Comparison of ENCODE assay signal across 10 cellular contexts in the genomic region with DNA sequence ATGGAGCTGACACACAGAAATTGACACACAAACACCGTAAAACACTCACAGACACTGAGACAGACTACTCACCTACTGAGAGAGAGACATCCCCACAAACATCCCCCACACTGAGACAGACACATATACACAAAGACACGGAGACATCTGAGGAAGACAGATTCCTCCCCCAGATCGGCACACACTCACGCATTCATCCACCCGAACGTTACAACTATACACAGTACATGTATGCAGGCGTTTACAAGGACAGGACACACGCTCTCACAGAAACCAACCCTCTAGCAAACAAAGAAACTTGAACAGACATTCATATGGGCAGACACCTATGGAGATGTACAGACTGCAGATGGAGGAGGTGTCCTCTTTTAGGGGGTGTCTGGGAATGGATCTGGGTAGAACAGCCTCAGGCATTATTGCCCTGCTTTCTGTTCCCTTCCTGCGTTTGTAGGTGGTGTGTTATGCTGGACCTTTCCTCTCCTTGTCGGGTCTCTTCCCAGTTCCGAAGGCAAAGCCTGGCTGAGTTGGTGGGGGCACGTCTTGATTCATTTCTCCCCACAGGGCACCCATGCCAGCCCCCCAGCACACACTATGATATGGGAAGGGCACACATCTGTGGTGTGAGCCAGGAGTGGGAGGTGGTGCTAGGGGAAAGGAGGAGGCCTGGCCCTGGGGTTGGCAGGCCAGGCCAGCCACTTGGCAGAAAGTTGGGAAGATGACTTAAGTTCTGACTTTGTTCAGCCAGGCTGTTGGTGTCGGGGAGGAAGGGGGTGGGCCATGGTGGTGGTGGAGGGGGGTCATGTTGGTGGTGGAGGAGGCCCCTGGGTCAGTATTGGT. TPM values are rescaled to one million over a fixed set of nuclear protein-coding genes. Genes with fewer than 3 reads are reported as not detected.
DNase-seq lines count a peak whose midpoint lies in the region; ATAC-seq and TF ChIP-seq lines count a peak whose summit lies in the region.
"Had no signal": no experiment of that assay in that cellular context is flagged by ENCODE, and none has a peak within 500 bp of the region (broad histone marks: within the 10 kb centered on the region; RNA-seq: fewer than 3 reads in every experiment).

No MANE protein-coding gene starts in this region.

- H3K14ac ChIP-seq in H9 (ENCODE audit: insufficient read depth, low read length): no peak overlapping the region

- H4K91ac ChIP-seq in H9 (ENCODE audit: insufficient read length, low read depth, low read length): no peak overlapping the region

- H3K27me3 ChIP-seq in H9 (ENCODE audit: insufficient read depth, low read length): no peaks in the 10 kb centered on the region
- H3K27me3 ChIP-seq in adrenal gland: no peaks in the 10 kb centered on the region

- H2AK5ac ChIP-seq in H9 (ENCODE audit: insufficient read length, low read length): no peak overlapping the region

- no peak overlapping the region for H3K4ac ChIP-seq in H9 (ENCODE audit: low read depth, low read length)

- H3K9me3 Mint-ChIP-seq in H9 (peaks cover 0 to 2% of the 10 kb centered on the region in 2 experiments; a peak in 1 of 5 replicates), immature natural killer cell (no peaks in the 10 kb centered on the region)
- H3K9me3 Mint-ChIP-seq in activated naive CD8-positive, alpha-beta T cell treated with anti-CD3 and anti-CD28 coated beads for 36 hours: no peaks in the 10 kb centered on the region
- H3K9me3 Mint-ChIP-seq: activated CD4-positive, alpha-beta memory T cell treated with anti-CD3 and anti-CD28 coated beads for 36 hours had no signal

- peak overlapping the region; percentile 87 to 96 for H3K4me3 Mint-ChIP-seq in H9
- H3K4me3 Mint-ChIP-seq in immature natural killer cell: peak overlapping the region; percentile 0 to 46 (median 23)
- H3K4me3 Mint-ChIP-seq in activated naive CD8-positive, alpha-beta T cell treated with anti-CD3 and anti-CD28 coated beads for 36 hours: no peak overlapping the region
- H3K4me3 Mint-ChIP-seq: activated CD4-positive, alpha-beta memory T cell treated with anti-CD3 and anti-CD28 coated beads for 36 hours had no signal

- no peaks in the 10 kb centered on the region for H3K36me3 ChIP-seq in adrenal gland (replicated peaks in 1 of 2)

- no peak overlapping the region for H2BK20ac ChIP-seq in H9 (ENCODE audit: low read depth, low read length, poor library complexity, severe bottlenecking)

- WGBS in H9 (ENCODE audit: extremely low coverage, insufficient read length, low lambda C conversion rate): no CpG with 5 or more reads among the region's 13 CpGs
- WGBS in adrenal gland, 4 donors: 19 to 30% (median 19%) methylated on average over 10 to 13 of the region's 13 CpGs

- H3K27ac ChIP-seq in H9 (ENCODE audit: insufficient read length, low read depth, low read length) (no peak overlapping the region), adrenal gland (peak overlapping the region in 4 of 5 donors; percentile 38 to 91 (median 87)), skin epidermis (peak overlapping the region in 20 of 21 experiments; percentile 61 to 96 (median 90))

- ATAC-seq in GM19397 (IDR thresholded peaks at IDR 0.05; ENCODE audit: unreplicated experiment): no peak

- no peak overlapping the region for H2BK15ac ChIP-seq in H9 (ENCODE audit: low read depth, low read length)

- no peaks in the 10 kb centered on the region for H4K20me1 ChIP-seq in H9 (ENCODE audit: control insufficient read depth, insufficient read depth, insufficient read length)

- no peak overlapping the region for H4K5ac ChIP-seq in H9 (ENCODE audit: insufficient read length, low read depth, low read length)

- H3K18ac ChIP-seq in H9 (ENCODE audit: insufficient read length, low read depth, low read length): no peak overlapping the region

- intact Hi-C loops in adrenal gland (cut with DNase I): loop anchor here (5.0 kb wide), 2 partner anchors 42 to 92 kb away; no protein-coding TSS in a partner anchor

- H2BK120ac ChIP-seq in H9 (ENCODE audit: low read depth, low read length, poor library complexity, severe bottlenecking): no peak overlapping the region

- peaks cover 9% of the 10 kb centered on the region for H3K23me2 ChIP-seq in H9 (ENCODE audit: insufficient read length, low read depth, low read length, poor library complexity, severe bottlenecking)

- H3K9me3 ChIP-seq in H9 (ENCODE audit: control insufficient read depth, low read depth, low read length) (no peaks in the 10 kb centered on the region), adrenal gland (replicated peaks in 1 of 3) (no peaks in the 10 kb centered on the region)

- no peak overlapping the region for H3K23ac ChIP-seq in H9 (ENCODE audit: insufficient read length, low read depth, low read length)

- H3K36me3 Mint-ChIP-seq in H9 (ENCODE audit: insufficient read depth in 1 of 3, low read depth in 3 of 3) (0 out of 7 replicates have a peak, but pooled peaks cover 0 to 2% (median 0%) of the 10 kb centered on the region in 3 experiments), immature natural killer cell (no peaks in the 10 kb centered on the region)
- peaks cover 1% of the 10 kb centered on the region for H3K36me3 Mint-ChIP-seq in activated naive CD8-positive, alpha-beta T cell treated with anti-CD3 and anti-CD28 coated beads for 36 hours
- H3K36me3 Mint-ChIP-seq: activated CD4-positive, alpha-beta memory T cell treated with anti-CD3 and anti-CD28 coated beads for 36 hours had no signal

- no peak overlapping the region for H3K9ac ChIP-seq in H9 (ENCODE audit: extremely low read depth, insufficient read length, low read length)

- H3K4me1 Mint-ChIP-seq in H9 (peaks cover 26 to 52% of the 10 kb centered on the region in 2 experiments), immature natural killer cell (peaks cover 7 to 11% of the 10 kb centered on the region in 2 donors)
- H3K4me1 Mint-ChIP-seq in activated naive CD8-positive, alpha-beta T cell treated with anti-CD3 and anti-CD28 coated beads for 36 hours: peaks cover 6% of the 10 kb centered on the region

- no peak overlapping the region for H2BK12ac ChIP-seq in H9 (ENCODE audit: insufficient read length, low read depth, low read length)

- H3K79me2 ChIP-seq in H9 (ENCODE audit: insufficient read depth, low read length): peaks cover 25% of the 10 kb centered on the region; the same call in 1 of the 2 replicates

- DNase-seq in H9 (no peak), adrenal gland (peak in 4 of 7 donors; percentile 53 to 67 (median 56)), immature natural killer cell (no peak), NOMO-1 treated with DMSO at 0.1 percent for 48 hours (lab: John Stamatoyannopoulos, UW; ENCODE audit: unreplicated experiment) (no peak), erythroblast (lab: John Stamatoyannopoulos, UW) (no peak)
- DNase-seq in activated naive CD8-positive, alpha-beta T cell treated with anti-CD3 and anti-CD28 coated beads for 36 hours: no peak
- DNase-seq: activated CD4-positive, alpha-beta memory T cell treated with anti-CD3 and anti-CD28 coated beads for 36 hours; occipital lobe had no signal

- H3T11ph ChIP-seq in H9 (ENCODE audit: low read length): no peak overlapping the region

- H3K27me3 Mint-ChIP-seq in H9 (ENCODE audit: low read depth) (peaks cover 10% of the 10 kb centered on the region), immature natural killer cell (ENCODE audit: low read depth in 3 of 3) (peaks cover 9 to 17% (median 11%) of the 10 kb centered on the region in 3 donors)
- peaks cover 47% of the 10 kb centered on the region for H3K27me3 Mint-ChIP-seq in activated naive CD8-positive, alpha-beta T cell treated with anti-CD3 and anti-CD28 coated beads for 36 hours

- H2AFZ ChIP-seq in H9 (ENCODE audit: low read length): no peak overlapping the region

- no peak for TF ChIP-seq CTCF in H9 (conservative IDR thresholded peaks at IDR 0.05)
- TF ChIP-seq CTCF in adrenal gland (IDR thresholded peaks at IDR 0.05): no peak

- H3K79me1 ChIP-seq in H9 (ENCODE audit: insufficient read depth, low read depth, low read length, poor library complexity, severe bottlenecking): no peaks in the 10 kb centered on the region

- no peak overlapping the region for H2BK5ac ChIP-seq in H9 (ENCODE audit: insufficient read length, low read length)

- H3K4me3 ChIP-seq in adrenal gland (peak overlapping the region in 2 of 4 donors; percentile 69 to 92), skin epidermis (peak overlapping the region; percentile 48 to 84 (median 70))

- H3K27ac Mint-ChIP-seq in H9 (peak overlapping the region in 1 of 3 experiments; percentile 83; a peak in 4 of 7 replicates), immature natural killer cell (no peak overlapping the region)
- no peak overlapping the region for H3K27ac Mint-ChIP-seq in activated naive CD8-positive, alpha-beta T cell treated with anti-CD3 and anti-CD28 coated beads for 36 hours
- H3K27ac Mint-ChIP-seq: activated CD4-positive, alpha-beta memory T cell treated with anti-CD3 and anti-CD28 coated beads for 36 hours had no signal

- TF ChIP-seq POLR2A in adrenal gland (IDR thresholded peaks at IDR 0.05): no peak
- no peak for TF ChIP-seq POLR2A in erythroblast (IDR thresholded peaks at IDR 0.05; ENCODE audit: low read length)

- H4K8ac ChIP-seq in H9 (replicated peaks; ENCODE audit: insufficient read length, low read depth, low read length): no peak overlapping the region

- H3K56ac ChIP-seq in H9 (ENCODE audit: insufficient read length, low read depth, low read length): no peak overlapping the region

- H3K4me2 ChIP-seq in H9 (ENCODE audit: insufficient read depth, insufficient read length, low read length): peak overlapping the region; percentile 39

- H3K4me1 ChIP-seq in H9 (ENCODE audit: insufficient read depth, low read length) (peaks cover 14% of the 10 kb centered on the region; the same call in 1 of the 2 replicates), adrenal gland (replicated peaks in 1 of 2) (peaks cover 47 to 50% of the 10 kb centered on the region in 2 donors)

RNA-seq across cellular contexts. Expression of gene KIRREL1, which starts 1.5 kb away (rescaled TPM):
- total RNA-seq in H9 (2021): 29.9 and 30.5 TPM in 2 replicates
- total RNA-seq in adrenal gland: 10 to 100 TPM; 23.6 to 57.2 (median 50.4) TPM
- polyA plus RNA-seq in adrenal gland: 10 to 100 TPM; 10.1 to 13.9 (median 11.2) TPM
- not detected for polyA plus RNA-seq in immature natural killer cell
- total RNA-seq in activated naive CD8-positive, alpha-beta T cell treated with anti-CD3 and anti-CD28 coated beads for 36 hours: under 1 TPM; 0.10 to 0.16 TPM
- total RNA-seq: activated CD4-positive, alpha-beta memory T cell treated with anti-CD3 and anti-CD28 coated beads for 36 hours had no signal

Comparison
In these comparisons a context has a peak if more than half of its experiments do, and no peak if none do; other contexts are left out.
1. DNase-seq: peak in adrenal gland (4 of 7); none in H9 (single experiment), immature natural killer cell (0 of 3), NOMO-1 treated with DMSO at 0.1 percent for 48 hours (single experiment), erythroblast (0 of 2) and activated naive CD8-positive, alpha-beta T cell treated with anti-CD3 and anti-CD28 coated beads for 36 hours (single experiment).
2. RNA of gene KIRREL1, which starts 1.5 kb away (total RNA-seq): 23.6 to 57.2 TPM in adrenal gland and 29.9 to 30.5 TPM in H9; 0.10 to 0.16 TPM in activated naive CD8-positive, alpha-beta T cell treated with anti-CD3 and anti-CD28 coated beads for 36 hours; every median in the first group is over 10 times any median in the second.